16 cellular contexts compared by ENCODE assay signal in genomic region chr17:4333041-4333440, GRCh38. TPM values are rescaled to one million over a fixed set of nuclear protein-coding genes. Genes with fewer than 3 reads are reported as not detected.
DNase-seq lines count a peak whose midpoint lies in the region; ATAC-seq, FAIRE-seq and TF ChIP-seq lines count a peak whose summit lies in the region.
"Had no signal": no experiment of that assay in that cellular context is flagged by ENCODE, and none has a peak within 500 bp of the region (broad histone marks: within the 10 kb centered on the region; RNA-seq: fewer than 3 reads in every experiment).

No MANE protein-coding gene starts in this region.

- intact Hi-C loops in aorta (cut with DNase I), result no loop called here

- no peak for TF ChIP-seq CTCF in A549 (IDR thresholded peaks at IDR 0.05)
- TF ChIP-seq CTCF in VCaP (conservative IDR thresholded peaks at IDR 0.05), result no peak
- no peak for TF ChIP-seq CTCF in nephron (IDR thresholded peaks at IDR 0.05; ENCODE audit: unreplicated experiment in 3 of 3)

- no peaks in the 10 kb centered on the region for H3K36me3 ChIP-seq in CD4-positive, CD25-positive, alpha-beta regulatory T cell (ENCODE audit: control insufficient read depth, insufficient read depth, low read length)
- H3K36me3 ChIP-seq in aorta (ENCODE audit: control insufficient read depth in 1 of 2, insufficient read depth in 2 of 2, low read length in 1 of 2), result no peaks in the 10 kb centered on the region
- H3K36me3 ChIP-seq: heart right ventricle had no signal

- no peak for TF ChIP-seq RAD21 in A549 (conservative IDR thresholded peaks at IDR 0.05 in 1 of 2, IDR thresholded peaks at IDR 0.05 in 1 of 2)

- no peaks in the 10 kb centered on the region for H3K9me3 ChIP-seq in A549
- no peaks in the 10 kb centered on the region for H3K9me3 ChIP-seq in CD4-positive, CD25-positive, alpha-beta regulatory T cell (ENCODE audit: control insufficient read depth in 2 of 2, low read length in 2 of 2)
- H3K9me3 ChIP-seq in aorta (ENCODE audit: control insufficient read depth, low read length), result no peaks in the 10 kb centered on the region
- H3K9me3 ChIP-seq: heart right ventricle had no signal

- FAIRE-seq in A549 (lab: Jason Lieb, UNC), result no peak
- FAIRE-seq: islet of Langerhans, TTC549 had no signal

- H3K36me3 Mint-ChIP-seq in CD4-positive, CD25-positive, alpha-beta regulatory T cell, result peaks cover 8% of the 10 kb centered on the region
- peaks cover 10% of the 10 kb centered on the region for H3K36me3 Mint-ChIP-seq in nephron (ENCODE audit: low read depth)

- H3K4me3 Mint-ChIP-seq in CD4-positive, CD25-positive, alpha-beta regulatory T cell, result no peak overlapping the region
- H3K4me3 Mint-ChIP-seq in nephron, result no peak overlapping the region

- peak overlapping the region in 1 of 2 experiments; percentile 56; a peak in 2 of 6 replicates for H3K27ac ChIP-seq in A549
- H3K27ac ChIP-seq in CD4-positive, CD25-positive, alpha-beta regulatory T cell (ENCODE audit: insufficient read depth, low read length, poor library complexity, severe bottlenecking), result no peak overlapping the region
- peak overlapping the region; percentile 70 for H3K27ac ChIP-seq in VCaP
- no peak overlapping the region for H3K27ac ChIP-seq in aorta (ENCODE audit: low read depth in 1 of 2, low read length in 2 of 2)

- peak overlapping the region; percentile 24 to 70 (median 59) for H3K27ac Mint-ChIP-seq in CD4-positive, CD25-positive, alpha-beta regulatory T cell
- peak overlapping the region; percentile 42 to 72 (median 57) for H3K27ac Mint-ChIP-seq in nephron

- H3K27me3 ChIP-seq in CD4-positive, CD25-positive, alpha-beta regulatory T cell (ENCODE audit: control insufficient read depth, insufficient read depth, low read length), result no peaks in the 10 kb centered on the region
- H3K27me3 ChIP-seq in aorta (ENCODE audit: control insufficient read depth in 1 of 2, insufficient read depth in 2 of 2, low read length in 1 of 2), result no peaks in the 10 kb centered on the region
- H3K27me3 ChIP-seq: heart right ventricle had no signal

- 79% methylated on average over 9 of the region's 9 CpGs for WGBS in A549 (ENCODE audit: missing lambda C conversion rate)
- WGBS in aorta, 2 donors, result 89 to 91% methylated on average over 9 of the region's 9 CpGs

- H3K9me3 Mint-ChIP-seq in CD4-positive, CD25-positive, alpha-beta regulatory T cell, result no peaks in the 10 kb centered on the region
- H3K9me3 Mint-ChIP-seq in nephron, result no peaks in the 10 kb centered on the region

- ATAC-seq in A549 (no peak), aorta (ENCODE audit: low FRiP score) (no peak)
- no peak for ATAC-seq in CD4-positive, CD25-positive, alpha-beta regulatory T cell (ENCODE audit: low read depth in 2 of 2)

- DNase-seq in A549 (ENCODE audit: low read depth in 1 of 2, low spot score in 1 of 2) (no peak), DMS79 treated with DMSO at 0.1 percent for 48 hours (lab: John Stamatoyannopoulos, UW) (no peak), aorta (no peak), activated gamma-delta T cell (lab: John Stamatoyannopoulos, UW) (no peak)
- DNase-seq in CD4-positive, CD25-positive, alpha-beta regulatory T cell, result no peak
- DNase-seq: activated CD4-positive, alpha-beta T cell treated with anti-CD3 and anti-CD28 coated beads, Interleukin-2, amount 50 U/mL, for 4 hours; activated T-cell treated with anti-CD3 and anti-CD28 coated beads for 4 hours; AML-193; DMS153; heart right ventricle; NCI-H187 treated with DMSO at 0.1 percent for 48 hours; stimulated activated CD4-positive, alpha-beta T cell treated with anti-CD3 and anti-CD28 coated beads, Interleukin-2, amount 100 ng/mL, for 24 hours had no signal

- H3K4me3 ChIP-seq in A549, result no peak overlapping the region
- H3K4me3 ChIP-seq in CD4-positive, CD25-positive, alpha-beta regulatory T cell (ENCODE audit: low read depth, low read length), result no peak overlapping the region
- no peak overlapping the region for H3K4me3 ChIP-seq in aorta (ENCODE audit: low read length in 2 of 2)
- H3K4me3 ChIP-seq: heart right ventricle had no signal

- CTCF ChIA-PET in A549 (lab: Yijun Ruan, JAX), result interaction anchor here (1.1 to 2.8 kb wide), 5 partner anchors 10 to 34 kb away, joined by 3 to 22 read pairs (median 6); no protein-coding TSS in a partner anchor

- no peaks in the 10 kb centered on the region for H3K27me3 Mint-ChIP-seq in CD4-positive, CD25-positive, alpha-beta regulatory T cell
- no peaks in the 10 kb centered on the region for H3K27me3 Mint-ChIP-seq in nephron (ENCODE audit: low read depth)

- H3K4me1 ChIP-seq in A549 (peaks cover 80% of the 10 kb centered on the region), aorta (ENCODE audit: control insufficient read depth in 1 of 2, insufficient read depth in 2 of 2, low read length in 2 of 2) (peaks cover 2 to 3% of the 10 kb centered on the region in 2 donors)
- H3K4me1 ChIP-seq in CD4-positive, CD25-positive, alpha-beta regulatory T cell (ENCODE audit: control insufficient read depth, insufficient read depth, low read length, poor library complexity, severe bottlenecking), result peaks cover 25% of the 10 kb centered on the region

- TF ChIP-seq EP300 in A549 (IDR thresholded peaks at IDR 0.05), result no peak

- peak overlapping the region; percentile 57 for H3K4me2 ChIP-seq in A549

- POLR2A ChIA-PET in A549 (lab: Yijun Ruan, JAX), result interaction anchor here (1.1 kb wide), 1 partner anchor 46 kb away, joined by 3 read pairs; no protein-coding TSS in a partner anchor

- peaks cover 29 to 70% (median 45%) of the 10 kb centered on the region in 4 donors for H3K4me1 Mint-ChIP-seq in CD4-positive, CD25-positive, alpha-beta regulatory T cell
- peaks cover 31% of the 10 kb centered on the region for H3K4me1 Mint-ChIP-seq in nephron

- no peak for TF ChIP-seq POLR2A in A549 (IDR thresholded peaks at IDR 0.05; ENCODE audit: low read length)

TF ChIP-seq in A549, 52 proteins besides CTCF, POLR2A, EP300 and RAD21:
- TF ChIP-seq ATOH8 (CRISPR knock-in tag; IDR thresholded peaks at IDR 0.05; ENCODE audit: low read depth), result no peak
- no peak for TF ChIP-seq BHLHE40 (IDR thresholded peaks at IDR 0.05; ENCODE audit: low read depth, low read length)
- TF ChIP-seq SMC3 (IDR thresholded peaks at IDR 0.05), result no peak
- TF ChIP-seq CBX2 (IDR thresholded peaks at IDR 0.05; ENCODE audit: borderline replicate concordance, low read depth), result no peak
- no peak for TF ChIP-seq HDAC2 (IDR thresholded peaks at IDR 0.05)
- TF ChIP-seq PHF8 (IDR thresholded peaks at IDR 0.05; ENCODE audit: borderline replicate concordance, low read depth), result no peak
- no peak for TF ChIP-seq RARB (CRISPR knock-in tag; IDR thresholded peaks at IDR 0.05)
- no peak for TF ChIP-seq HES2 (IDR thresholded peaks at IDR 0.05)
- no peak for TF ChIP-seq RCOR1 (IDR thresholded peaks at IDR 0.05; ENCODE audit: low read depth, low read length)
- no peak for TF ChIP-seq HOXB13 (CRISPR knock-in tag; IDR thresholded peaks at IDR 0.05; ENCODE audit: low read depth)
- no peak for TF ChIP-seq CHD4 (IDR thresholded peaks at IDR 0.05; ENCODE audit: borderline replicate concordance)
- TF ChIP-seq TFCP2L1 (CRISPR knock-in tag; IDR thresholded peaks at IDR 0.05), result no peak
- TF ChIP-seq RFX5 (IDR thresholded peaks at IDR 0.05), result no peak

RNA-seq across cellular contexts. Expression of gene UBE2G1, which starts 33.4 kb away (rescaled TPM):
- polyA plus RNA-seq in A549 (2011; rRNA removed) (100 and 117 TPM in 2 replicates), A549 (2017; fragmentation: RNase III; extraction: RNeasy Plus Mini Kit Qiagen cat#74134 plus additional on column Dnase treatment) (76.3 to 86.2 TPM (median 78.5 TPM) in 3 replicates), aorta (10 to 100 TPM; 15.5 to 20.4 TPM)
- polyA plus RNA-seq in A549 (2012; cell fraction: cytosol; rRNA removed), result 38.3 and 54.8 TPM in 2 replicates
- polyA plus RNA-seq in A549 (2012; cell fraction: nucleus; rRNA removed), result 25.3 and 26.8 TPM in 2 replicates
- polyA minus RNA-seq in A549 (2011; rRNA and poly(A)+ RNA removed), result 47.7 and 50.8 TPM in 2 replicates
- total RNA-seq in CD4-positive, CD25-positive, alpha-beta regulatory T cell, result 67.9 TPM
- 10 to 100 TPM; 55.0 to 66.7 (median 58.7) TPM for polyA plus RNA-seq in CD4-positive, CD25-positive, alpha-beta regulatory T cell
- total RNA-seq in aorta, result 10 to 100 TPM; 48.3 TPM
